ENCODE assay signal across 18 cellular contexts in the genomic region with DNA sequence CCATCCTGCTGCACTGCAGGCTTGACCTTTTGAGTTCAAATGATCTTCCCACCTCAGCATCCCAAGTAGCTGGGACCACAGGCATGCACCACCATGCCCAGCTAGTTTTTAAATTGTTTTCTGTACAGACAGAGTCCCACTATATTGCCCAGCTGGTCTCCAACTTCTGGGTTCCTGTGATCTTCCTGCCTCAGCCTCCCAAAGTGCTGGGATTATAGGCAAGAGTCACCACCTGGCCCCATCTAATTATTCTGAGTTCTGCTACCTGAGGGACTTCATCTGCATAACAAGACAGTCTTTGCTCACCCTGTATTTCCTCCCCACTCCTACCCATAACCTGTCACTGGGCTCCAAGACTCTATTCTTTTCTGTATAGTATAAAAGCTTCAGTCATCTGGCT.
"Had no signal": no experiment of that assay in that cellular context is flagged by ENCODE, and none has a peak within 500 bp of the region (broad histone marks: within the 10 kb centered on the region; RNA-seq: fewer than 3 reads in every experiment).

No MANE protein-coding gene starts in this region.

- H3K27me3 ChIP-seq: brain microvascular endothelial cell, left lung, right atrium auricular region had no signal

- H3K36me3 ChIP-seq: brain microvascular endothelial cell, left lung, right atrium auricular region had no signal

- H3K27ac ChIP-seq: brain microvascular endothelial cell, epithelial cell of prostate, left lung, right atrium auricular region, skin epidermis had no signal

- H3K4me1 ChIP-seq: left lung, right atrium auricular region had no signal

- DNase-seq: activated CD4-positive, CD25-positive, alpha-beta regulatory T cell treated with anti-CD3 and anti-CD28 coated beads, Interleukin-2, amount 50 U/mL, for 72 hours; activated effector memory CD4-positive, alpha-beta T cell treated with anti-CD3 and anti-CD28 coated beads, Interleukin-2, amount 50 U/mL, for 16 hours; activated naive CD8-positive, alpha-beta T cell treated with anti-CD3 and anti-CD28 coated beads, Interleukin-2, amount 10 ng/mL, durations not matched to agents 7 days and 5 days; activated T-cell treated with anti-CD3 and anti-CD28 coated beads for 4 hours; brain microvascular endothelial cell; cerebellar nuclear complex; effector memory CD4-positive, alpha-beta T cell; kidney; left lung; mammary epithelial cell; nucleus accumbens; stimulated activated CD4-positive, alpha-beta T cell treated with anti-CD3 and anti-CD28 coated beads, Interleukin-4, amount 100 ng/mL, for 4 hours; stimulated activated CD8-positive, alpha-beta memory T cell treated with anti-CD3 and anti-CD28 coated beads, Interleukin-4, amount 100 ng/mL, for 48 hours; stimulated activated naive CD4-positive, alpha-beta T cell treated with Interleukin-2 at 50 U/mL for 16 hours; T-helper 9 cell had no signal

- H3K9me3 ChIP-seq: left lung, right atrium auricular region had no signal

- ATAC-seq: left lung had no signal

- H3K4me3 ChIP-seq: left lung, right atrium auricular region, skin epidermis had no signal
